ENCODE assay signal across 17 cellular contexts in genomic region chr5:149438281-149438680, GRCh38. TPM values are rescaled to one million over a fixed set of nuclear protein-coding genes. Genes with fewer than 3 reads are reported as not detected.
"Had no signal": no experiment of that assay in that cellular context is flagged by ENCODE, and none has a peak within 500 bp of the region (broad histone marks: within the 10 kb centered on the region; RNA-seq: fewer than 3 reads in every experiment).

No MANE protein-coding gene starts in this region.

- H3K9me3 ChIP-seq: lower lobe of right lung, mucosa of descending colon had no signal

- ATAC-seq: lower lobe of right lung; mucosa of descending colon; naive thymus-derived CD8-positive, alpha-beta T cell had no signal

- H3K36me3 Mint-ChIP-seq: activated naive CD4-positive, alpha-beta T cell treated with anti-CD3 and anti-CD28 coated beads, Interleukin-2, amount 10 ng/mL, durations not matched to agents 7 days and 5 days; naive thymus-derived CD8-positive, alpha-beta T cell had no signal

- H3K27me3 Mint-ChIP-seq: activated CD4-positive, alpha-beta T cell treated with anti-CD3 and anti-CD28 coated beads, Interleukin-2, amount 10 ng/mL, durations not matched to agents 7 days and 5 days had no signal

- H3K27ac Mint-ChIP-seq: activated CD4-positive, alpha-beta T cell treated with anti-CD3 and anti-CD28 coated beads, Interleukin-2, amount 10 ng/mL, durations not matched to agents 7 days and 5 days; activated naive CD4-positive, alpha-beta T cell treated with anti-CD3 and anti-CD28 coated beads, Interleukin-2, amount 10 ng/mL, durations not matched to agents 7 days and 5 days; activated T-helper 2 cell treated with anti-CD3 and anti-CD28 coated beads, Interferon-gamma antibody, Interleukin-2, Interleukin-4, amounts not matched to agents 10 μg/mL and 5 μg/mL and 100 μg/mL, durations not matched to agents 14 hours and 24 hours and 36 hours; T-helper 1 cell treated with Interleukin-12 subunit alpha and Interleukin-12 subunit beta and Interleukin-4 antibody, amounts not matched to agents 30 μg/mL and 1 μg/mL, for 36 hours had no signal

- H3K27ac ChIP-seq: lower lobe of right lung had no signal

- H3K36me3 ChIP-seq: lower lobe of right lung had no signal

- H3K4me3 Mint-ChIP-seq: activated CD4-positive, alpha-beta T cell treated with anti-CD3 and anti-CD28 coated beads, Interleukin-2, amount 10 ng/mL, durations not matched to agents 7 days and 5 days; activated naive CD4-positive, alpha-beta T cell treated with anti-CD3 and anti-CD28 coated beads, Interleukin-2, amount 10 ng/mL, durations not matched to agents 7 days and 5 days; naive thymus-derived CD8-positive, alpha-beta T cell; T-helper 1 cell treated with Interleukin-12 subunit alpha and Interleukin-12 subunit beta and Interleukin-4 antibody, amounts not matched to agents 30 μg/mL and 1 μg/mL, for 36 hours had no signal

- H3K4me3 ChIP-seq: lower lobe of right lung, mucosa of descending colon had no signal

- DNase-seq: activated CD4-positive, alpha-beta T cell treated with anti-CD3 and anti-CD28 coated beads, Interleukin-2, amount 10 ng/mL, durations not matched to agents 7 days and 5 days; activated CD4-positive, CD25-positive, alpha-beta regulatory T cell; activated CD8-positive, alpha-beta memory T cell treated with anti-CD3 and anti-CD28 coated beads for 24 hours; activated naive CD4-positive, alpha-beta T cell treated with anti-CD3 and anti-CD28 coated beads, Interleukin-2, amount 10 ng/mL, durations not matched to agents 7 days and 5 days; central memory CD4-positive, alpha-beta T cell; cortex of kidney; effector CD8-positive, alpha-beta T cell; lower lobe of right lung; mucosa of descending colon; naive thymus-derived CD8-positive, alpha-beta T cell; stimulated activated CD4-positive, alpha-beta T cell treated with anti-CD3 and anti-CD28 coated beads, Interleukin-2, amount 100 ng/mL, for 48 hours; stimulated activated naive CD4-positive, alpha-beta T cell treated with Interleukin-2 at 50 U/mL for 16 hours had no signal

- H3K9me3 Mint-ChIP-seq: activated CD4-positive, alpha-beta T cell treated with anti-CD3 and anti-CD28 coated beads, Interleukin-2, amount 10 ng/mL, durations not matched to agents 7 days and 5 days; activated naive CD4-positive, alpha-beta T cell treated with anti-CD3 and anti-CD28 coated beads, Interleukin-2, amount 10 ng/mL, durations not matched to agents 7 days and 5 days; activated T-helper 2 cell treated with anti-CD3 and anti-CD28 coated beads, Interferon-gamma antibody, Interleukin-2, Interleukin-4, amounts not matched to agents 10 μg/mL and 5 μg/mL and 100 μg/mL, durations not matched to agents 14 hours and 24 hours and 36 hours; naive thymus-derived CD8-positive, alpha-beta T cell; T-helper 1 cell treated with Interleukin-12 subunit alpha and Interleukin-12 subunit beta and Interleukin-4 antibody, amounts not matched to agents 30 μg/mL and 1 μg/mL, for 36 hours had no signal

RNA-seq across cellular contexts. Expression of gene IL17B, which starts 59.2 kb away (rescaled TPM):
- total RNA-seq: activated CD4-positive, alpha-beta T cell treated with anti-CD3 and anti-CD28 coated beads, Interleukin-2, amount 10 ng/mL, durations not matched to agents 7 days and 5 days; activated T-helper 2 cell treated with anti-CD3 and anti-CD28 coated beads, Interferon-gamma antibody, Interleukin-2, Interleukin-4, amounts not matched to agents 10 μg/mL and 5 μg/mL and 100 μg/mL, durations not matched to agents 14 hours and 24 hours and 36 hours; lower lobe of right lung; naive thymus-derived CD8-positive, alpha-beta T cell; pulmonary artery endothelial cell; temporal lobe; ureter had no signal
- polyA plus RNA-seq: naive thymus-derived CD8-positive, alpha-beta T cell had no signal
